2 cellular contexts compared by ENCODE assay signal in genomic region chr12:56007148-56007891, GRCh38.
A peak's percentile ranks its signal among the peaks of the same experiment; 100 is the strongest.
TF ChIP-seq lines count a peak whose summit lies in the region.

No MANE protein-coding gene starts in this region.

TF ChIP-seq in A549, 52 proteins besides CTCF, POLR2A, EP300 and RAD21:
- TF ChIP-seq ZFP36 (IDR thresholded peaks at IDR 0.05; ENCODE audit: borderline replicate concordance, partially characterized antibody) = no peak
- no peak for TF ChIP-seq NR3C1 (IDR thresholded peaks at IDR 0.05)
- TF ChIP-seq PHF8 (IDR thresholded peaks at IDR 0.05; ENCODE audit: borderline replicate concordance, low read depth) = 0 out of 2 replicates have a peak, but pooled peaks have one; percentile 21
- TF ChIP-seq, protein P1, sequence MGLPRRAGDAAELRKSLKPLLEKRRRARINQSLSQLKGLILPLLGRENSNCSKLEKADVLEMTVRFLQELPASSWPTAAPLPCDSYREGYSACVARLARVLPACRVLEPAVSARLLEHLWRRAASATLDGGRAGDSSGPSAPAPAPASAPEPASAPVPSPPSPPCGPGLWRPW (IDR thresholded peaks at IDR 0.05) = no peak
- 0 out of 2 replicates have a peak, but pooled peaks have one; percentile 53 for TF ChIP-seq MAZ (IDR thresholded peaks at IDR 0.05; ENCODE audit: borderline replicate concordance, low read depth, low read length)
- peak; percentile 10; the same call in 1 of the 2 replicates for TF ChIP-seq PBX3 (IDR thresholded peaks at IDR 0.05)
- TF ChIP-seq GATA3 (IDR thresholded peaks at IDR 0.05; ENCODE audit: borderline replicate concordance) = no peak
- no peak for TF ChIP-seq CBX2 (IDR thresholded peaks at IDR 0.05; ENCODE audit: borderline replicate concordance, low read depth)
- peak; percentile 67 for TF ChIP-seq MAX (IDR thresholded peaks at IDR 0.05)
- TF ChIP-seq JUN (IDR thresholded peaks at IDR 0.05) = peak; percentile 52 to 64; a peak in 3 of 5 replicates
- TF ChIP-seq, protein P2, sequence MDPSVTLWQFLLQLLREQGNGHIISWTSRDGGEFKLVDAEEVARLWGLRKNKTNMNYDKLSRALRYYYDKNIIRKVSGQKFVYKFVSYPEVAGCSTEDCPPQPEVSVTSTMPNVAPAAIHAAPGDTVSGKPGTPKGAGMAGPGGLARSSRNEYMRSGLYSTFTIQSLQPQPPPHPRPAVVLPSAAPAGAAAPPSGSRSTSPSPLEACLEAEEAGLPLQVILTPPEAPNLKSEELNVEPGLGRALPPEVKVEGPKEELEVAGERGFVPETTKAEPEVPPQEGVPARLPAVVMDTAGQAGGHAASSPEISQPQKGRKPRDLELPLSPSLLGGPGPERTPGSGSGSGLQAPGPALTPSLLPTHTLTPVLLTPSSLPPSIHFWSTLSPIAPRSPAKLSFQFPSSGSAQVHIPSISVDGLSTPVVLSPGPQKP (IDR thresholded peaks at IDR 0.05; ENCODE audit: low read depth, low read length) = 0 out of 2 replicates have a peak, but pooled peaks have one; percentile 78
- TF ChIP-seq, protein P3, sequence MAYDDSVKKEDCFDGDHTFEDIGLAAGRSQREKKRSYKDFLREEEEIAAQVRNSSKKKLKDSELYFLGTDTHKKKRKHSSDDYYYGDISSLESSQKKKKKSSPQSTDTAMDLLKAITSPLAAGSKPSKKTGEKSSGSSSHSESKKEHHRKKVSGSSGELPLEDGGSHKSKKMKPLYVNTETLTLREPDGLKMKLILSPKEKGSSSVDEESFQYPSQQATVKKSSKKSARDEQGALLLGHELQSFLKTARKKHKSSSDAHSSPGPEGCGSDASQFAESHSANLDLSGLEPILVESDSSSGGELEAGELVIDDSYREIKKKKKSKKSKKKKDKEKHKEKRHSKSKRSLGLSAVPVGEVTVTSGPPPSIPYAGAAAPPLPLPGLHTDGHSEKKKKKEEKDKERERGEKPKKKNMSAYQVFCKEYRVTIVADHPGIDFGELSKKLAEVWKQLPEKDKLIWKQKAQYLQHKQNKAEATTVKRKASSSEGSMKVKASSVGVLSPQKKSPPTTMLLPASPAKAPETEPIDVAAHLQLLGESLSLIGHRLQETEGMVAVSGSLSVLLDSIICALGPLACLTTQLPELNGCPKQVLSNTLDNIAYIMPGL (CRISPR knock-in tag; IDR thresholded peaks at IDR 0.05; ENCODE audit: borderline replicate concordance) = no peak
- TF ChIP-seq FOXS1 (CRISPR knock-in tag; IDR thresholded peaks at IDR 0.05) = no peak

TF ChIP-seq in HepG2, 621 proteins besides CTCF, POLR2A, EP300 and RAD21 (continues in another document):
- TF ChIP-seq ZNF768 (CRISPR knock-in tag; IDR thresholded peaks at IDR 0.05) = no peak
- TF ChIP-seq, protein P4, sequence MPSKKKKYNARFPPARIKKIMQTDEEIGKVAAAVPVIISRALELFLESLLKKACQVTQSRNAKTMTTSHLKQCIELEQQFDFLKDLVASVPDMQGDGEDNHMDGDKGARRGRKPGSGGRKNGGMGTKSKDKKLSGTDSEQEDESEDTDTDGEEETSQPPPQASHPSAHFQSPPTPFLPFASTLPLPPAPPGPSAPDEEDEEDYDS (CRISPR knock-in tag; IDR thresholded peaks at IDR 0.05) = 0 out of 2 replicates have a peak, but pooled peaks have one; percentile 31
- no peak for TF ChIP-seq SRY (CRISPR knock-in tag; IDR thresholded peaks at IDR 0.05)
- TF ChIP-seq KDM4B (CRISPR knock-in tag; IDR thresholded peaks at IDR 0.05) = no peak
- TF ChIP-seq, protein P5, sequence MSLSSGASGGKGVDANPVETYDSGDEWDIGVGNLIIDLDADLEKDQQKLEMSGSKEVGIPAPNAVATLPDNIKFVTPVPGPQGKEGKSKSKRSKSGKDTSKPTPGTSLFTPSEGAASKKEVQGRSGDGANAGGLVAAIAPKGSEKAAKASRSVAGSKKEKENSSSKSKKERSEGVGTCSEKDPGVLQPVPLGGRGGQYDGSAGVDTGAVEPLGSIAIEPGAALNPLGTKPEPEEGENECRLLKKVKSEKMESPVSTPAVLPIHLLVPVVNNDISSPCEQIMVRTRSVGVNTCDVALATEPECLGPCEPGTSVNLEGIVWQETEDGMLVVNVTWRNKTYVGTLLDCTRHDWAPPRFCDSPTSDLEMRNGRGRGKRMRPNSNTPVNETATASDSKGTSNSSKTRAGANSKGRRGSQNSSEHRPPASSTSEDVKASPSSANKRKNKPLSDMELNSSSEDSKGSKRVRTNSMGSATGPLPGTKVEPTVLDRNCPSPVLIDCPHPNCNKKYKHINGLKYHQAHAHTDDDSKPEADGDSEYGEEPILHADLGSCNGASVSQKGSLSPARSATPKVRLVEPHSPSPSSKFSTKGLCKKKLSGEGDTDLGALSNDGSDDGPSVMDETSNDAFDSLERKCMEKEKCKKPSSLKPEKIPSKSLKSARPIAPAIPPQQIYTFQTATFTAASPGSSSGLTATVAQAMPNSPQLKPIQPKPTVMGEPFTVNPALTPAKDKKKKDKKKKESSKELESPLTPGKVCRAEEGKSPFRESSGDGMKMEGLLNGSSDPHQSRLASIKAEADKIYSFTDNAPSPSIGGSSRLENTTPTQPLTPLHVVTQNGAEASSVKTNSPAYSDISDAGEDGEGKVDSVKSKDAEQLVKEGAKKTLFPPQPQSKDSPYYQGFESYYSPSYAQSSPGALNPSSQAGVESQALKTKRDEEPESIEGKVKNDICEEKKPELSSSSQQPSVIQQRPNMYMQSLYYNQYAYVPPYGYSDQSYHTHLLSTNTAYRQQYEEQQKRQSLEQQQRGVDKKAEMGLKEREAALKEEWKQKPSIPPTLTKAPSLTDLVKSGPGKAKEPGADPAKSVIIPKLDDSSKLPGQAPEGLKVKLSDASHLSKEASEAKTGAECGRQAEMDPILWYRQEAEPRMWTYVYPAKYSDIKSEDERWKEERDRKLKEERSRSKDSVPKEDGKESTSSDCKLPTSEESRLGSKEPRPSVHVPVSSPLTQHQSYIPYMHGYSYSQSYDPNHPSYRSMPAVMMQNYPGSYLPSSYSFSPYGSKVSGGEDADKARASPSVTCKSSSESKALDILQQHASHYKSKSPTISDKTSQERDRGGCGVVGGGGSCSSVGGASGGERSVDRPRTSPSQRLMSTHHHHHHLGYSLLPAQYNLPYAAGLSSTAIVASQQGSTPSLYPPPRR (CRISPR knock-in tag; IDR thresholded peaks at IDR 0.05; ENCODE audit: borderline replicate concordance) = no peak
- TF ChIP-seq, protein P6, sequence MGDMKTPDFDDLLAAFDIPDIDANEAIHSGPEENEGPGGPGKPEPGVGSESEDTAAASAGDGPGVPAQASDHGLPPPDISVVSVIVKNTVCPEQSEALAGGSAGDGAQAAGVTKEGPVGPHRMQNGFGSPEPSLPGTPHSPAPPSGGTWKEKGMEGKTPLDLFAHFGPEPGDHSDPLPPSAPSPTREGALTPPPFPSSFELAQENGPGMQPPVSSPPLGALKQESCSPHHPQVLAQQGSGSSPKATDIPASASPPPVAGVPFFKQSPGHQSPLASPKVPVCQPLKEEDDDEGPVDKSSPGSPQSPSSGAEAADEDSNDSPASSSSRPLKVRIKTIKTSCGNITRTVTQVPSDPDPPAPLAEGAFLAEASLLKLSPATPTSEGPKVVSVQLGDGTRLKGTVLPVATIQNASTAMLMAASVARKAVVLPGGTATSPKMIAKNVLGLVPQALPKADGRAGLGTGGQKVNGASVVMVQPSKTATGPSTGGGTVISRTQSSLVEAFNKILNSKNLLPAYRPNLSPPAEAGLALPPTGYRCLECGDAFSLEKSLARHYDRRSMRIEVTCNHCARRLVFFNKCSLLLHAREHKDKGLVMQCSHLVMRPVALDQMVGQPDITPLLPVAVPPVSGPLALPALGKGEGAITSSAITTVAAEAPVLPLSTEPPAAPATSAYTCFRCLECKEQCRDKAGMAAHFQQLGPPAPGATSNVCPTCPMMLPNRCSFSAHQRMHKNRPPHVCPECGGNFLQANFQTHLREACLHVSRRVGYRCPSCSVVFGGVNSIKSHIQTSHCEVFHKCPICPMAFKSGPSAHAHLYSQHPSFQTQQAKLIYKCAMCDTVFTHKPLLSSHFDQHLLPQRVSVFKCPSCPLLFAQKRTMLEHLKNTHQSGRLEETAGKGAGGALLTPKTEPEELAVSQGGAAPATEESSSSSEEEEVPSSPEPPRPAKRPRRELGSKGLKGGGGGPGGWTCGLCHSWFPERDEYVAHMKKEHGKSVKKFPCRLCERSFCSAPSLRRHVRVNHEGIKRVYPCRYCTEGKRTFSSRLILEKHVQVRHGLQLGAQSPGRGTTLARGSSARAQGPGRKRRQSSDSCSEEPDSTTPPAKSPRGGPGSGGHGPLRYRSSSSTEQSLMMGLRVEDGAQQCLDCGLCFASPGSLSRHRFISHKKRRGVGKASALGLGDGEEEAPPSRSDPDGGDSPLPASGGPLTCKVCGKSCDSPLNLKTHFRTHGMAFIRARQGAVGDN (CRISPR knock-in tag; IDR thresholded peaks at IDR 0.05) = peak; percentile 59
- TF ChIP-seq ZBTB7A (CRISPR knock-in tag; IDR thresholded peaks at IDR 0.05) = 0 out of 2 replicates have a peak, but pooled peaks have one; percentile 25
- TF ChIP-seq NR2F2 (IDR thresholded peaks at IDR 0.05; ENCODE audit: borderline replicate concordance, low read depth) = peak; percentile 6; the same call in 1 of the 2 replicates
- peak; percentile 53; the same call in 1 of the 2 replicates for TF ChIP-seq HCFC1 (IDR thresholded peaks at IDR 0.05; ENCODE audit: low read depth, low read length)
- no peak for TF ChIP-seq SRSF1 (optimal IDR thresholded peaks at IDR 0.05; ENCODE audit: low read depth, low read length)
- TF ChIP-seq PTBP1 (IDR thresholded peaks at IDR 0.05; ENCODE audit: low read depth, low read length, poor library complexity, severe bottlenecking) = no peak
- TF ChIP-seq HNF4A (CRISPR knock-in tag; IDR thresholded peaks at IDR 0.05) = no peak
- TF ChIP-seq SMAD1 (CRISPR knock-in tag; IDR thresholded peaks at IDR 0.05; ENCODE audit: borderline replicate concordance, low read depth) = no peak
- TF ChIP-seq MED1 (CRISPR knock-in tag; IDR thresholded peaks at IDR 0.05) = peak; percentile 39; the same call in 1 of the 2 replicates
- TF ChIP-seq ZNF792 (CRISPR knock-in tag; IDR thresholded peaks at IDR 0.05) = no peak
- no peak for TF ChIP-seq ZBTB42 (CRISPR knock-in tag; IDR thresholded peaks at IDR 0.05)
- no peak for TF ChIP-seq SKI (IDR thresholded peaks at IDR 0.05; ENCODE audit: partially characterized antibody)
- TF ChIP-seq MIXL1 (CRISPR knock-in tag; IDR thresholded peaks at IDR 0.05) = no peak
- TF ChIP-seq HNRNPUL1 (IDR thresholded peaks at IDR 0.05; ENCODE audit: low read depth, low read length) = no peak
- TF ChIP-seq SALL1 (CRISPR knock-in tag; IDR thresholded peaks at IDR 0.05) = peak; percentile 64
- no peak for TF ChIP-seq TBP (CRISPR knock-in tag; IDR thresholded peaks at IDR 0.05)
- TF ChIP-seq MBD4 (IDR thresholded peaks at IDR 0.05; ENCODE audit: borderline replicate concordance, low read length) = no peak
- peak; percentile 65; the same call in 1 of the 2 replicates for TF ChIP-seq SIN3A (IDR thresholded peaks at IDR 0.05; ENCODE audit: borderline replicate concordance, low read depth, low read length)
- TF ChIP-seq KAT8 (CRISPR knock-in tag; IDR thresholded peaks at IDR 0.05) = peak; percentile 80
- TF ChIP-seq, protein P7, sequence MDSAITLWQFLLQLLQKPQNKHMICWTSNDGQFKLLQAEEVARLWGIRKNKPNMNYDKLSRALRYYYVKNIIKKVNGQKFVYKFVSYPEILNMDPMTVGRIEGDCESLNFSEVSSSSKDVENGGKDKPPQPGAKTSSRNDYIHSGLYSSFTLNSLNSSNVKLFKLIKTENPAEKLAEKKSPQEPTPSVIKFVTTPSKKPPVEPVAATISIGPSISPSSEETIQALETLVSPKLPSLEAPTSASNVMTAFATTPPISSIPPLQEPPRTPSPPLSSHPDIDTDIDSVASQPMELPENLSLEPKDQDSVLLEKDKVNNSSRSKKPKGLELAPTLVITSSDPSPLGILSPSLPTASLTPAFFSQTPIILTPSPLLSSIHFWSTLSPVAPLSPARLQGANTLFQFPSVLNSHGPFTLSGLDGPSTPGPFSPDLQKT (CRISPR knock-in tag; IDR thresholded peaks at IDR 0.05; ENCODE audit: borderline replicate concordance) = no peak
- TF ChIP-seq ZNF850 (CRISPR knock-in tag; conservative IDR thresholded peaks at IDR 0.05) = 0 out of 2 replicates have a peak, but pooled peaks have one; percentile 23
- TF ChIP-seq EZH2 (conservative IDR thresholded peaks at IDR 0.05; ENCODE audit: low read depth, low read length) = no peak
- TF ChIP-seq, protein P8, sequence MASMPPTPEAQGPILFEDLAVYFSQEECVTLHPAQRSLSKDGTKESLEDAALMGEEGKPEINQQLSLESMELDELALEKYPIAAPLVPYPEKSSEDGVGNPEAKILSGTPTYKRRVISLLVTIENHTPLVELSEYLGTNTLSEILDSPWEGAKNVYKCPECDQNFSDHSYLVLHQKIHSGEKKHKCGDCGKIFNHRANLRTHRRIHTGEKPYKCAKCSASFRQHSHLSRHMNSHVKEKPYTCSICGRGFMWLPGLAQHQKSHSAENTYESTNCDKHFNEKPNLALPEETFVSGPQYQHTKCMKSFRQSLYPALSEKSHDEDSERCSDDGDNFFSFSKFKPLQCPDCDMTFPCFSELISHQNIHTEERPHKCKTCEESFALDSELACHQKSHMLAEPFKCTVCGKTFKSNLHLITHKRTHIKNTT (CRISPR knock-in tag; IDR thresholded peaks at IDR 0.05) = no peak
- TF ChIP-seq MAZ (IDR thresholded peaks at IDR 0.05; ENCODE audit: borderline replicate concordance, low read depth, low read length) = peak; percentile 92
- no peak; the same call in none of the 2 replicates for TF ChIP-seq MAZ (CRISPR knock-in tag; IDR thresholded peaks at IDR 0.05; ENCODE audit: low read depth)
- TF ChIP-seq, protein P9, sequence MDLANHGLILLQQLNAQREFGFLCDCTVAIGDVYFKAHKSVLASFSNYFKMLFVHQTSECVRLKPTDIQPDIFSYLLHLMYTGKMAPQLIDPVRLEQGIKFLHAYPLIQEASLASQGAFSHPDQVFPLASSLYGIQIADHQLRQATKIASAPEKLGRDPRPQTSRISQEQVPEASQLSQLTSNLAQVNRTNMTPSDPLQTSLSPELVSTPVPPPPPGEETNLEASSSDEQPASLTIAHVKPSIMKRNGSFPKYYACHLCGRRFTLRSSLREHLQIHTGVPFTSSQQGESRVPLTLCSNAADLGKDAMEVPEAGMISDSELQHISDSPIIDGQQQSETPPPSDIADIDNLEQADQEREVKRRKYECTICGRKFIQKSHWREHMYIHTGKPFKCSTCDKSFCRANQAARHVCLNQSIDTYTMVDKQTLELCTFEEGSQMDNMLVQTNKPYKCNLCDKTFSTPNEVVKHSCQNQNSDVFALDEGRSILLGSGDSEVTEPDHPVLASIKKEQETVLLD (CRISPR knock-in tag; IDR thresholded peaks at IDR 0.05; ENCODE audit: low read depth) = peak; percentile 57; the same call in 1 of the 2 replicates
- no peak for TF ChIP-seq ARHGAP35 (CRISPR knock-in tag; IDR thresholded peaks at IDR 0.05; ENCODE audit: borderline replicate concordance)
- TF ChIP-seq ZNF839 (CRISPR knock-in tag; IDR thresholded peaks at IDR 0.05; ENCODE audit: borderline replicate concordance) = no peak
- TF ChIP-seq ZNF24 (IDR thresholded peaks at IDR 0.05) = no peak
- no peak for TF ChIP-seq BORCS8-MEF2B (CRISPR knock-in tag; IDR thresholded peaks at IDR 0.05)
- TF ChIP-seq, protein P10, sequence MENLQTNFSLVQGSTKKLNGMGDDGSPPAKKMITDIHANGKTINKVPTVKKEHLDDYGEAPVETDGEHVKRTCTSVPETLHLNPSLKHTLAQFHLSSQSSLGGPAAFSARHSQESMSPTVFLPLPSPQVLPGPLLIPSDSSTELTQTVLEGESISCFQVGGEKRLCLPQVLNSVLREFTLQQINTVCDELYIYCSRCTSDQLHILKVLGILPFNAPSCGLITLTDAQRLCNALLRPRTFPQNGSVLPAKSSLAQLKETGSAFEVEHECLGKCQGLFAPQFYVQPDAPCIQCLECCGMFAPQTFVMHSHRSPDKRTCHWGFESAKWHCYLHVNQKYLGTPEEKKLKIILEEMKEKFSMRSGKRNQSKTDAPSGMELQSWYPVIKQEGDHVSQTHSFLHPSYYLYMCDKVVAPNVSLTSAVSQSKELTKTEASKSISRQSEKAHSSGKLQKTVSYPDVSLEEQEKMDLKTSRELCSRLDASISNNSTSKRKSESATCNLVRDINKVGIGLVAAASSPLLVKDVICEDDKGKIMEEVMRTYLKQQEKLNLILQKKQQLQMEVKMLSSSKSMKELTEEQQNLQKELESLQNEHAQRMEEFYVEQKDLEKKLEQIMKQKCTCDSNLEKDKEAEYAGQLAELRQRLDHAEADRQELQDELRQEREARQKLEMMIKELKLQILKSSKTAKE (CRISPR knock-in tag; IDR thresholded peaks at IDR 0.05; ENCODE audit: borderline replicate concordance) = no peak
- TF ChIP-seq FOXM1 (CRISPR knock-in tag; IDR thresholded peaks at IDR 0.05) = no peak
